ENCODE assay signal across 22 cellular contexts in genomic region chr20:63068711-63069367, GRCh38.
A peak's percentile ranks its signal among the peaks of the same experiment; 100 is the strongest.
DNase-seq lines count a peak whose midpoint lies in the region; ATAC-seq and TF ChIP-seq lines count a peak whose summit lies in the region.
"Had no signal": no experiment of that assay in that cellular context is flagged by ENCODE, and none has a peak within 500 bp of the region (broad histone marks: within the 10 kb centered on the region; RNA-seq: fewer than 3 reads in every experiment).

No MANE protein-coding gene starts in this region.

- H3K9me3 ChIP-seq in lower lobe of right lung (no peaks in the 10 kb centered on the region), aorta (ENCODE audit: control insufficient read depth, low read length) (no peaks in the 10 kb centered on the region)
- no peaks in the 10 kb centered on the region for H3K9me3 ChIP-seq in effector memory CD4-positive, alpha-beta T cell (ENCODE audit: control insufficient read depth, low read length)
- H3K9me3 ChIP-seq: BLaER1 treated with 17β-estradiol and CSF1 and Interleukin-3, amounts not matched to agents 10 nM and 100 nM had no signal

- no peaks in the 10 kb centered on the region for H3K36me3 Mint-ChIP-seq in natural killer cell treated with Interleukin-12 subunit alpha and Interleukin-12 subunit beta and Interleukin-15 and Interleukin-18, amount 100 ng/mL, for 72 hours
- no peaks in the 10 kb centered on the region for H3K36me3 Mint-ChIP-seq in natural killer cell
- H3K36me3 Mint-ChIP-seq in activated T-cell treated with anti-CD3 and anti-CD28 coated beads, Interleukin-2, amount 50 U/mL, for 72 hours (ENCODE audit: insufficient read depth in 2 of 2): no peaks in the 10 kb centered on the region
- H3K36me3 Mint-ChIP-seq: CD4-positive, alpha-beta memory T cell had no signal

- H3K4me3 ChIP-seq in lower lobe of right lung: no peak overlapping the region
- H3K4me3 ChIP-seq in aorta (ENCODE audit: low read length in 2 of 2): no peak overlapping the region
- no peak overlapping the region for H3K4me3 ChIP-seq in effector memory CD4-positive, alpha-beta T cell (ENCODE audit: insufficient read depth, low read depth, low read length, poor library complexity, severe bottlenecking)
- H3K4me3 ChIP-seq: BLaER1 treated with 17β-estradiol and CSF1 and Interleukin-3, amounts not matched to agents 10 nM and 100 nM; PC-9 had no signal

- H3K27me3 Mint-ChIP-seq in natural killer cell treated with Interleukin-12 subunit alpha and Interleukin-12 subunit beta and Interleukin-15 and Interleukin-18, amount 100 ng/mL, for 72 hours: peaks cover 20% of the 10 kb centered on the region in 2 donors
- H3K27me3 Mint-ChIP-seq in natural killer cell (ENCODE audit: low read depth in 2 of 2): peaks cover 14 to 26% of the 10 kb centered on the region in 2 donors
- peaks cover 22% of the 10 kb centered on the region for H3K27me3 Mint-ChIP-seq in activated T-cell treated with anti-CD3 and anti-CD28 coated beads, Interleukin-2, amount 50 U/mL, for 72 hours (ENCODE audit: low read depth)

- H3K36me3 ChIP-seq in lower lobe of right lung: no peaks in the 10 kb centered on the region
- H3K36me3 ChIP-seq in aorta (ENCODE audit: control insufficient read depth in 1 of 2, insufficient read depth in 2 of 2, low read length in 1 of 2): no peaks in the 10 kb centered on the region
- H3K36me3 ChIP-seq in effector memory CD4-positive, alpha-beta T cell (ENCODE audit: control insufficient read depth, insufficient read depth, low read length): no peaks in the 10 kb centered on the region
- H3K36me3 ChIP-seq: BLaER1 treated with 17β-estradiol and CSF1 and Interleukin-3, amounts not matched to agents 10 nM and 100 nM had no signal

- no peak for ATAC-seq in natural killer cell treated with Interleukin-12 subunit alpha and Interleukin-12 subunit beta and Interleukin-15 and Interleukin-18, amount 100 ng/mL, for 72 hours
- no peak for ATAC-seq in natural killer cell
- no peak for ATAC-seq in lower lobe of right lung
- no peak for ATAC-seq in aorta (ENCODE audit: low FRiP score)
- no peak for ATAC-seq in activated T-cell treated with anti-CD3 and anti-CD28 coated beads, Interleukin-2, amount 50 U/mL, for 72 hours (replicated peaks in 1 of 2)

- peaks cover 89% of the 10 kb centered on the region for H3K27me3 ChIP-seq in lower lobe of right lung (ENCODE audit: low read depth)
- no peaks in the 10 kb centered on the region for H3K27me3 ChIP-seq in aorta (ENCODE audit: control insufficient read depth in 1 of 2, insufficient read depth in 2 of 2, low read length in 1 of 2)
- H3K27me3 ChIP-seq in effector memory CD4-positive, alpha-beta T cell (replicated peaks; ENCODE audit: control insufficient read depth, insufficient read depth, low read length, poor library complexity, severe bottlenecking): peaks cover 40% of the 10 kb centered on the region

- TF ChIP-seq CTCF in natural killer cell (IDR thresholded peaks at IDR 0.05): no peak
- no peak for TF ChIP-seq CTCF in lower lobe of right lung (IDR thresholded peaks at IDR 0.05)

- 67 to 73% methylated on average over 10 of the region's 10 CpGs for WGBS in aorta, 2 donors

- DNase-seq in activated effector memory CD4-positive, alpha-beta T cell treated with anti-CD3 and anti-CD28 coated beads, Interleukin-2, amount 50 U/mL, for 16 hours: peak; percentile 12
- DNase-seq in activated effector memory CD4-positive, alpha-beta T cell treated with Interleukin-2 at 50 U/mL for 16 hours: no peak
- peak; percentile 20 for DNase-seq in natural killer cell treated with Interleukin-12 subunit alpha and Interleukin-12 subunit beta and Interleukin-15 and Interleukin-18, amount 100 ng/mL, for 72 hours (ENCODE audit: low spot score)
- DNase-seq in natural killer cell (no peak), lower lobe of right lung (peak; percentile 24), aorta (peak; percentile 31 to 38)
- no peak for DNase-seq in activated T-cell treated with anti-CD3 and anti-CD28 coated beads, Interleukin-2, amount 50 U/mL, for 72 hours
- no peak for DNase-seq in effector memory CD4-positive, alpha-beta T cell
- DNase-seq: ACHN; Calu3; CD4-positive, alpha-beta memory T cell; DMS153; GOT3; HCEC 1CT; NCI-H1436 treated with DMSO at 0.1 percent for 48 hours; NCI-H510A; NCI-H748 treated with DMSO at 0.1 percent for 48 hours; PC-9 had no signal

- no peak overlapping the region for H3K27ac ChIP-seq in lower lobe of right lung
- no peak overlapping the region for H3K27ac ChIP-seq in aorta (ENCODE audit: low read depth in 1 of 2, low read length in 2 of 2)
- no peak overlapping the region for H3K27ac ChIP-seq in effector memory CD4-positive, alpha-beta T cell (ENCODE audit: insufficient read depth, low read length, poor library complexity, severe bottlenecking)
- H3K27ac ChIP-seq: 22Rv1; BLaER1 treated with 17β-estradiol and CSF1 and Interleukin-3, amounts not matched to agents 10 nM and 100 nM; KMS-11; PC-9; RWPE1 had no signal

- no peaks in the 10 kb centered on the region for H3K9me3 Mint-ChIP-seq in natural killer cell treated with Interleukin-12 subunit alpha and Interleukin-12 subunit beta and Interleukin-15 and Interleukin-18, amount 100 ng/mL, for 72 hours
- no peaks in the 10 kb centered on the region for H3K9me3 Mint-ChIP-seq in natural killer cell
- H3K9me3 Mint-ChIP-seq in activated T-cell treated with anti-CD3 and anti-CD28 coated beads, Interleukin-2, amount 50 U/mL, for 72 hours: no peaks in the 10 kb centered on the region
- H3K9me3 Mint-ChIP-seq: CD4-positive, alpha-beta memory T cell had no signal

- H3K27ac Mint-ChIP-seq in natural killer cell treated with Interleukin-12 subunit alpha and Interleukin-12 subunit beta and Interleukin-15 and Interleukin-18, amount 100 ng/mL, for 72 hours: no peak overlapping the region
- H3K27ac Mint-ChIP-seq in natural killer cell: no peak overlapping the region
- no peak overlapping the region for H3K27ac Mint-ChIP-seq in activated T-cell treated with anti-CD3 and anti-CD28 coated beads, Interleukin-2, amount 50 U/mL, for 72 hours
- H3K27ac Mint-ChIP-seq: CD4-positive, alpha-beta memory T cell had no signal

- no peak overlapping the region for H3K4me3 Mint-ChIP-seq in natural killer cell treated with Interleukin-12 subunit alpha and Interleukin-12 subunit beta and Interleukin-15 and Interleukin-18, amount 100 ng/mL, for 72 hours
- H3K4me3 Mint-ChIP-seq in natural killer cell: no peak overlapping the region
- no peak overlapping the region for H3K4me3 Mint-ChIP-seq in activated T-cell treated with anti-CD3 and anti-CD28 coated beads, Interleukin-2, amount 50 U/mL, for 72 hours
- H3K4me3 Mint-ChIP-seq: CD4-positive, alpha-beta memory T cell had no signal

- intact Hi-C loops in natural killer cell (cut with micrococcal nuclease) (no loop called here), lower lobe of right lung (cut with DNase I) (no loop called here), aorta (cut with DNase I) (no loop called here)

- H3K4me1 ChIP-seq in lower lobe of right lung (no peaks in the 10 kb centered on the region), aorta (ENCODE audit: control insufficient read depth in 1 of 2, insufficient read depth in 2 of 2, low read length in 2 of 2) (no peaks in the 10 kb centered on the region)
- H3K4me1 ChIP-seq in effector memory CD4-positive, alpha-beta T cell (ENCODE audit: control insufficient read depth, insufficient read depth, low read length, poor library complexity, severe bottlenecking): no peaks in the 10 kb centered on the region

- no peaks in the 10 kb centered on the region for H3K4me1 Mint-ChIP-seq in natural killer cell treated with Interleukin-12 subunit alpha and Interleukin-12 subunit beta and Interleukin-15 and Interleukin-18, amount 100 ng/mL, for 72 hours (ENCODE audit: low read depth in 2 of 2)
- no peaks in the 10 kb centered on the region for H3K4me1 Mint-ChIP-seq in natural killer cell
- no peaks in the 10 kb centered on the region for H3K4me1 Mint-ChIP-seq in activated T-cell treated with anti-CD3 and anti-CD28 coated beads, Interleukin-2, amount 50 U/mL, for 72 hours (ENCODE audit: low read depth)

Comparison
In these comparisons a context has a peak if more than half of its experiments do, and no peak if none do; other contexts are left out.
1. DNase-seq: peak in activated effector memory CD4-positive, alpha-beta T cell treated with anti-CD3 and anti-CD28 coated beads, Interleukin-2, amount 50 U/mL, for 16 hours (single experiment), natural killer cell treated with Interleukin-12 subunit alpha and Interleukin-12 subunit beta and Interleukin-15 and Interleukin-18, amount 100 ng/mL, for 72 hours (single experiment), lower lobe of right lung (single experiment) and aorta (2 of 2); none in activated effector memory CD4-positive, alpha-beta T cell treated with Interleukin-2 at 50 U/mL for 16 hours (single experiment), natural killer cell (single experiment), activated T-cell treated with anti-CD3 and anti-CD28 coated beads, Interleukin-2, amount 50 U/mL, for 72 hours (0 of 2) and effector memory CD4-positive, alpha-beta T cell (0 of 3).